ENCODE assay signal across 8 cellular contexts in genomic region chr9:97921959-97922905, GRCh38. TPM values are rescaled to one million over a fixed set of nuclear protein-coding genes. Genes with fewer than 3 reads are reported as not detected.
DNase-seq lines count a peak whose midpoint lies in the region; ATAC-seq and TF ChIP-seq lines count a peak whose summit lies in the region.

Gene TRMO, minus strand, starts transcription at chr9:97922500. Its CDS starts 7 bp downstream, at chr9:97922493.

- peaks cover 23% of the 10 kb centered on the region for H3K36me3 Mint-ChIP-seq in activated B cell treated with CpG ODN at 0.5 μM for 24 hours (ENCODE audit: low read depth)

- intact Hi-C loops in activated B cell treated with CpG ODN at 0.5 μM for 24 hours (cut with micrococcal nuclease): loop anchor here (1.0 to 5.0 kb wide), 9 partner anchors 61 to 1900 kb away; partner anchors contain the start of genes ANKS6, ANP32B, NANS and NCBP1

- H3K4me1 Mint-ChIP-seq in activated B cell treated with CpG ODN at 0.5 μM for 24 hours: peaks cover 57% of the 10 kb centered on the region

- TF ChIP-seq POLR2A in GM18951 (IDR thresholded peaks at IDR 0.05; ENCODE audit: extremely low read depth, insufficient read depth, insufficient read length): peak; percentile 90

- H3K9me3 Mint-ChIP-seq in activated B cell treated with CpG ODN at 0.5 μM for 24 hours: no peaks in the 10 kb centered on the region

- H3K4me3 Mint-ChIP-seq in activated B cell treated with CpG ODN at 0.5 μM for 24 hours: peak within 1 kb of the TSS; percentile 85

- TF ChIP-seq CTCF in AG09319 (IDR thresholded peaks at IDR 0.05; ENCODE audit: low read depth, low read length) (peak; percentile 73), activated B cell treated with CpG ODN at 0.5 μM for 24 hours (IDR thresholded peaks at IDR 0.05) (no peak)

- peak within 1 kb of the TSS; percentile 95 for H3K27ac Mint-ChIP-seq in activated B cell treated with CpG ODN at 0.5 μM for 24 hours

- in situ Hi-C loops in GM18951 (cut with MboI; ENCODE audit: low sequenced_read_pairs, unreplicated experiment): no loop called here

- POLR2A ChIA-PET in activated B cell treated with CpG ODN at 0.5 μM for 24 hours (lab: Charles Lee): interaction anchor here (0.6 to 5.1 kb wide), 41 partner anchors 12 to 1144 kb away, joined by 3 to 94 read pairs (median 5); partner anchors contain the start of genes ANP32B, NANS, NCBP1 and TBC1D2

- peaks cover 2% of the 10 kb centered on the region for H3K27me3 Mint-ChIP-seq in activated B cell treated with CpG ODN at 0.5 μM for 24 hours

- ATAC-seq in HG03196 (IDR thresholded peaks at IDR 0.05; ENCODE audit: unreplicated experiment): peak; percentile 83
- ATAC-seq in activated B cell treated with CpG ODN at 0.5 μM for 24 hours (ENCODE audit: low read depth): peak; percentile 74

- DNase-seq in AG09319 (ENCODE audit: extremely low read depth, low read depth) (peak; percentile 98), NCI-H226 (peak; percentile 92), activated B cell treated with CpG ODN at 0.5 μM for 24 hours (peak; percentile 97), caudate nucleus (lab: John Stamatoyannopoulos, UW) (peak; percentile 63 to 100 (median 96)), iris pigment epithelial cell (ENCODE audit: low read depth) (peak; percentile 98)
- DNase-seq in stimulated activated CD4-positive, alpha-beta T cell treated with anti-CD3 and anti-CD28 coated beads, Interleukin-12 subunit alpha, Interleukin-12 subunit beta, amount 100 ng/mL, for 24 hours (ENCODE audit: low read depth in 2 of 2): peak; percentile 95 to 97

- CTCF ChIA-PET in activated B cell treated with CpG ODN at 0.5 μM for 24 hours (lab: Charles Lee): interaction anchor here (0.9 to 4.3 kb wide), 20 partner anchors 15 to 853 kb away, joined by 3 to 49 read pairs (median 4); partner anchors contain the start of genes ANP32B, HEMGN, TBC1D2 and XPA

- peak within 1 kb of the TSS; percentile 100 for H3K27ac ChIP-seq in caudate nucleus (ENCODE audit: low read depth, low read length)

RNA-seq across cellular contexts. Expression of gene TRMO, which starts in this region (rescaled TPM):
- total RNA-seq in activated B cell treated with CpG ODN at 0.5 μM for 24 hours: 25.3 and 32.4 TPM in 2 replicates

Comparison
In these comparisons a context has a peak if more than half of its experiments do, and no peak if none do; other contexts are left out.
1. Peak in every context shown above with its lines: DNase-seq, ATAC-seq and H3K27ac ChIP-seq.